Comparison of ENCODE assay signal across 1 cellular context in genomic region chr20:50523552-50524167, GRCh38.
TF ChIP-seq lines count a peak whose summit lies in the region.

No MANE protein-coding gene starts in this region.

TF ChIP-seq in SK-N-SH, 30 proteins besides CTCF, POLR2A, EP300 and RAD21 (continued from another document):
- TF ChIP-seq, protein P1, sequence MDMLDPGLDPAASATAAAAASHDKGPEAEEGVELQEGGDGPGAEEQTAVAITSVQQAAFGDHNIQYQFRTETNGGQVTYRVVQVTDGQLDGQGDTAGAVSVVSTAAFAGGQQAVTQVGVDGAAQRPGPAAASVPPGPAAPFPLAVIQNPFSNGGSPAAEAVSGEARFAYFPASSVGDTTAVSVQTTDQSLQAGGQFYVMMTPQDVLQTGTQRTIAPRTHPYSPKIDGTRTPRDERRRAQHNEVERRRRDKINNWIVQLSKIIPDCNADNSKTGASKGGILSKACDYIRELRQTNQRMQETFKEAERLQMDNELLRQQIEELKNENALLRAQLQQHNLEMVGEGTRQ (IDR thresholded peaks at IDR 0.05; ENCODE audit: borderline replicate concordance, low read depth, low read length): no peak
- TF ChIP-seq SIN3A (IDR thresholded peaks at IDR 0.05; ENCODE audit: borderline replicate concordance, low read depth, low read length): no peak
- TF ChIP-seq FOSL2 (IDR thresholded peaks at IDR 0.05; ENCODE audit: borderline replicate concordance, low read depth): no peak
- no peak for TF ChIP-seq GATA2 (CRISPR knock-in tag; IDR thresholded peaks at IDR 0.05)
- TF ChIP-seq ZBTB33 (IDR thresholded peaks at IDR 0.05; ENCODE audit: borderline replicate concordance, low read depth): no peak
- TF ChIP-seq RCOR1 (IDR thresholded peaks at IDR 0.05; ENCODE audit: low read length): no peak
- TF ChIP-seq SMC3 (IDR thresholded peaks at IDR 0.05; ENCODE audit: low read depth, low read length): no peak
- no peak for TF ChIP-seq MXI1 (IDR thresholded peaks at IDR 0.05; ENCODE audit: low read depth, low read length)
- TF ChIP-seq GABPA (IDR thresholded peaks at IDR 0.05; ENCODE audit: low read depth): no peak
- TF ChIP-seq PBX3 (IDR thresholded peaks at IDR 0.05): no peak
- no peak for TF ChIP-seq EZH2phosphoT487 (IDR thresholded peaks at IDR 0.05; ENCODE audit: borderline replicate concordance, low read depth)
- TF ChIP-seq MEF2A (IDR thresholded peaks at IDR 0.05; ENCODE audit: borderline replicate concordance, low read depth): no peak
- no peak for TF ChIP-seq FOXM1 (IDR thresholded peaks at IDR 0.05; ENCODE audit: low read depth)
- no peak for TF ChIP-seq FOXJ3 (CRISPR knock-in tag; IDR thresholded peaks at IDR 0.05)
- no peak for TF ChIP-seq POLR2AphosphoS5 (IDR thresholded peaks at IDR 0.05; ENCODE audit: low read depth, low read length)
